Comparison of ENCODE assay signal across 9 cellular contexts in genomic region chr19:531009-531752, GRCh38. TPM values are rescaled to one million over a fixed set of nuclear protein-coding genes. Genes with fewer than 3 reads are reported as not detected.
DNase-seq lines count a peak whose midpoint lies in the region; ATAC-seq, FAIRE-seq and TF ChIP-seq lines count a peak whose summit lies in the region.
"Had no signal": no experiment of that assay in that cellular context is flagged by ENCODE, and none has a peak within 500 bp of the region (broad histone marks: within the 10 kb centered on the region; RNA-seq: fewer than 3 reads in every experiment).

No MANE protein-coding gene starts in this region.

- 1% methylated on average over 41 of the region's 103 CpGs for WGBS in esophagus muscularis mucosa

- DNase-seq in COR-L47 (lab: John Stamatoyannopoulos, UW) (peak; percentile 77), HTR-8/SVneo (ENCODE audit: insufficient read length, low spot score) (peak; percentile 90), OCI-M1 (lab: John Stamatoyannopoulos, UW) (peak; percentile 86), esophagus muscularis mucosa (ENCODE audit: extremely low spot score) (no peak), myocyte (ENCODE audit: low read depth) (peak; percentile 81)
- DNase-seq in activated T-cell treated with anti-CD3 and anti-CD28 coated beads, Interleukin-2, amount 50 U/mL, for 4 hours, result peak; percentile 77
- DNase-seq in stimulated activated CD8-positive, alpha-beta memory T cell treated with anti-CD3 and anti-CD28 coated beads, Interleukin-7, amount 100 ng/mL, for 4 hours (ENCODE audit: low read depth in 2 of 2), result peak; percentile 69 to 78

- peak; percentile 52 for ATAC-seq in GM21360 (IDR thresholded peaks at IDR 0.05; ENCODE audit: unreplicated experiment)
- peak; percentile 78 to 79 for ATAC-seq in activated T-cell treated with anti-CD3 and anti-CD28 coated beads, Interleukin-2, amount 50 U/mL, for 4 hours

- peaks cover 34 to 47% (median 45%) of the 10 kb centered on the region in 4 donors for H3K4me1 ChIP-seq in esophagus muscularis mucosa

- no peaks in the 10 kb centered on the region for H3K9me3 ChIP-seq in esophagus muscularis mucosa

- H3K4me3 Mint-ChIP-seq in activated T-cell treated with anti-CD3 and anti-CD28 coated beads, Interleukin-2, amount 50 U/mL, for 4 hours, result peak overlapping the region; percentile 83

- peaks cover 5 to 15% (median 12%) of the 10 kb centered on the region in 4 donors for H3K36me3 ChIP-seq in esophagus muscularis mucosa

- no peaks in the 10 kb centered on the region for H3K27me3 Mint-ChIP-seq in activated T-cell treated with anti-CD3 and anti-CD28 coated beads, Interleukin-2, amount 50 U/mL, for 4 hours (ENCODE audit: low read depth)

- peak; percentile 91 for FAIRE-seq in HTR-8/SVneo (lab: Jason Lieb, UNC)

- TF ChIP-seq CTCF in esophagus muscularis mucosa (IDR thresholded peaks at IDR 0.05), result peak in 1 of 3 experiments; percentile 14

- H3K27ac ChIP-seq in esophagus muscularis mucosa (replicated peaks in 1 of 4), result peak overlapping the region; percentile 96 to 99 (median 98)

- peaks cover 0 to 10% (median 0%) of the 10 kb centered on the region in 4 donors for H3K27me3 ChIP-seq in esophagus muscularis mucosa

- no peak for TF ChIP-seq EP300 in esophagus muscularis mucosa (IDR thresholded peaks at IDR 0.05)

- H3K36me3 Mint-ChIP-seq in activated T-cell treated with anti-CD3 and anti-CD28 coated beads, Interleukin-2, amount 50 U/mL, for 4 hours (ENCODE audit: insufficient read depth), result no peaks in the 10 kb centered on the region

- intact Hi-C loops in esophagus muscularis mucosa (cut with DNase I), result no loop called here

- H3K4me3 ChIP-seq in esophagus muscularis mucosa, result peak overlapping the region; percentile 87 to 99 (median 96)

- peaks cover 22% of the 10 kb centered on the region for H3K4me1 Mint-ChIP-seq in activated T-cell treated with anti-CD3 and anti-CD28 coated beads, Interleukin-2, amount 50 U/mL, for 4 hours (ENCODE audit: low read depth)

- H3K9me3 Mint-ChIP-seq in activated T-cell treated with anti-CD3 and anti-CD28 coated beads, Interleukin-2, amount 50 U/mL, for 4 hours, result no peaks in the 10 kb centered on the region

- peak; percentile 17 for TF ChIP-seq POLR2A in esophagus muscularis mucosa (IDR thresholded peaks at IDR 0.05; ENCODE audit: low read depth)

RNA-seq across cellular contexts. Expression of gene CDC34, which starts 0.4 kb away (rescaled TPM):
- 10 to 100 TPM; 42.1 to 48.7 (median 45.7) TPM for total RNA-seq in activated T-cell treated with anti-CD3 and anti-CD28 coated beads, Interleukin-2, amount 50 U/mL, for 4 hours
- 100 to 1,000 TPM in 1 of 4 donors, 10 to 100 TPM in 3; 62.5 to 100 (median 76.2) TPM for total RNA-seq in esophagus muscularis mucosa
- 103 and 139 TPM in 2 replicates for total RNA-seq in myocyte
- 85.6 TPM for polyA plus RNA-seq in myocyte (2012)

RNA-seq across cellular contexts. Expression of gene GZMM, which starts 12.7 kb away (rescaled TPM):
- total RNA-seq in activated T-cell treated with anti-CD3 and anti-CD28 coated beads, Interleukin-2, amount 50 U/mL, for 4 hours, result 10 to 100 TPM; 53.2 to 71.8 (median 65.8) TPM
- total RNA-seq in esophagus muscularis mucosa, result under 1 TPM in 2 of 4 donors, not detected in 2; 0.50 to 0.58 TPM
- total RNA-seq in myocyte, result not detected in 2 replicates
- 0.14 TPM for polyA plus RNA-seq in myocyte (2012)
- total RNA-seq: pulmonary artery endothelial cell had no signal

RNA-seq across cellular contexts. Expression of gene TPGS1, which starts 23.9 kb away (rescaled TPM):
- 10 to 100 TPM; 21.9 to 22.8 (median 22.6) TPM for total RNA-seq in activated T-cell treated with anti-CD3 and anti-CD28 coated beads, Interleukin-2, amount 50 U/mL, for 4 hours
- total RNA-seq in esophagus muscularis mucosa (10 to 100 TPM; 61.7 to 86.6 (median 64.4) TPM), myocyte (64.5 and 75.2 TPM in 2 replicates)
- 14.5 TPM for polyA plus RNA-seq in myocyte (2012)

RNA-seq across cellular contexts. Expression of gene MADCAM1, which starts 34.9 kb away (rescaled TPM):
- total RNA-seq in activated T-cell treated with anti-CD3 and anti-CD28 coated beads, Interleukin-2, amount 50 U/mL, for 4 hours, result under 1 TPM; 0.18 to 0.26 (median 0.19) TPM
- under 1 TPM in 2 of 4 donors, not detected in 2; 0.17 to 0.42 TPM for total RNA-seq in esophagus muscularis mucosa
- 0.29 and 0.52 TPM in 2 replicates for total RNA-seq in myocyte
- polyA plus RNA-seq in myocyte (2012), result 1.7 TPM

RNA-seq across cellular contexts. Expression of gene BSG, which starts 41.2 kb away (rescaled TPM):
- total RNA-seq in activated T-cell treated with anti-CD3 and anti-CD28 coated beads, Interleukin-2, amount 50 U/mL, for 4 hours, result 100 to 1,000 TPM; 241 to 277 (median 250) TPM
- total RNA-seq in esophagus muscularis mucosa, result 100 to 1,000 TPM; 304 to 416 (median 362) TPM
- total RNA-seq in myocyte, result 519 and 528 TPM in 2 replicates
- polyA plus RNA-seq in myocyte (2012), result 577 TPM

Comparison
In these comparisons a context has a peak if more than half of its experiments do, and no peak if none do; other contexts are left out.
1. RNA of gene GZMM, which starts 12.7 kb away (total RNA-seq): 53.2 to 71.8 TPM in activated T-cell treated with anti-CD3 and anti-CD28 coated beads, Interleukin-2, amount 50 U/mL, for 4 hours; 0.50 to 0.58 TPM in esophagus muscularis mucosa and not detected in myocyte; every median in the first group is over 10 times any median in the second.